6 cellular contexts compared by ENCODE assay signal in the genomic region with DNA sequence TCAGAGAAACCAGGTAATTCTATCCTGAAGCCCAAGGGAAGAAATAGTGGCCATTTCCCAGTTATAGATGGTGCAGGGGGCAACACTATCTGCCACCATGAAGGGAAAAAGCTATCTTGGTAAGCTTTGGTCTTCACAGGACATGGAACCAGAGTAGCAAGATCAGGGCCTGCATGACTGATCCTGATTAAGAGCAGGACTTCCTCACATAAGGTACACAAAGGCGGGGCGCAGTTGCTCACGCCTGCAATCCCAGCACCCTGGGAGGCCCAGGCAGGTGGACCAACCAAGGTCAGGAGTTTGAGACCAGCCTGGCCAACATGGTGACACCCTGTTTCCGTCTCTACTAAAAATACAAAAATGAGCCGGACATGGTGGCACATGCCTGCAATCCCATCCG.
"Had no signal": no experiment of that assay in that cellular context is flagged by ENCODE, and none has a peak within 500 bp of the region (broad histone marks: within the 10 kb centered on the region; RNA-seq: fewer than 3 reads in every experiment).

No MANE protein-coding gene starts in this region.

- H3K9ac ChIP-seq: GM23248 had no signal

- H2AFZ ChIP-seq: GM23248 had no signal

- DNase-seq: GM23248, GOT3, H7, HCEC 1CT, KBM-7 had no signal

- H3K27ac ChIP-seq: GM23248 had no signal

- H3K4me3 ChIP-seq: GM23248 had no signal

- FAIRE-seq: HTR-8/SVneo had no signal
